In genomic region chr7:130345106-130345505, GRCh38 we compare ENCODE assay signal across 18 cellular contexts. TPM values are rescaled to one million over a fixed set of nuclear protein-coding genes. Genes with fewer than 3 reads are reported as not detected.
DNase-seq lines count a peak whose midpoint lies in the region; ATAC-seq and TF ChIP-seq lines count a peak whose summit lies in the region.
"Had no signal": no experiment of that assay in that cellular context is flagged by ENCODE, and none has a peak within 500 bp of the region (broad histone marks: within the 10 kb centered on the region; RNA-seq: fewer than 3 reads in every experiment).

No MANE protein-coding gene starts in this region.

- H4K91ac ChIP-seq in IMR-90 (ENCODE audit: insufficient read depth, low read depth, low read length), result no peak overlapping the region

- no peaks in the 10 kb centered on the region for H3K9me1 ChIP-seq in IMR-90 (ENCODE audit: insufficient read depth, low read length)

- H3K4ac ChIP-seq in IMR-90 (ENCODE audit: low read depth, low read length), result no peak overlapping the region

- no peak overlapping the region for H3K4me3 Mint-ChIP-seq in stimulated activated naive B cell treated with anti-CD40 and anti-IgM and Interleukin-4, amounts not matched to agents 10 μg/mL and 1 μg/mL and 100 μg/mL, for 72 hours
- H3K4me3 Mint-ChIP-seq: activated CD8-positive, alpha-beta memory T cell treated with anti-CD3 and anti-CD28 coated beads, Interleukin-2, amount 10 ng/mL, durations not matched to agents 7 days and 5 days; IgD-negative memory B cell had no signal

- 0 out of 2 replicates have a peak overlapping the region, but pooled peaks have one; percentile 38 for H2BK20ac ChIP-seq in IMR-90 (ENCODE audit: low read depth, low read length)

- H3K27me3 ChIP-seq in IMR-90 (ENCODE audit: control insufficient read depth, insufficient read depth, low read length) (no peaks in the 10 kb centered on the region), ectodermal cell (ENCODE audit: control insufficient read depth, insufficient read depth, low read length, poor library complexity, severe bottlenecking) (no peaks in the 10 kb centered on the region), osteoblast (ENCODE audit: insufficient read depth, low read length) (no peaks in the 10 kb centered on the region)
- H3K27me3 ChIP-seq: BLaER1 treated with 17β-estradiol and CSF1 and Interleukin-3, amounts not matched to agents 10 nM and 100 nM; breast epithelium; tibial artery had no signal

- no peaks in the 10 kb centered on the region for H3K36me3 Mint-ChIP-seq in stimulated activated naive B cell treated with anti-CD40 and anti-IgM and Interleukin-4, amounts not matched to agents 10 μg/mL and 1 μg/mL and 100 μg/mL, for 72 hours
- H3K36me3 Mint-ChIP-seq: activated CD8-positive, alpha-beta memory T cell treated with anti-CD3 and anti-CD28 coated beads, Interleukin-2, amount 10 ng/mL, durations not matched to agents 7 days and 5 days; IgD-negative memory B cell had no signal

- H3K9ac ChIP-seq in IMR-90 (ENCODE audit: low read depth, low read length), result no peak overlapping the region
- H3K9ac ChIP-seq: BLaER1 treated with 17β-estradiol and CSF1 and Interleukin-3, amounts not matched to agents 10 nM and 100 nM; SK-N-SH had no signal

- H3K9me3 ChIP-seq in IMR-90 (ENCODE audit: control insufficient read depth, insufficient read depth, low read length) (no peaks in the 10 kb centered on the region), ectodermal cell (ENCODE audit: control insufficient read depth, low read length) (no peaks in the 10 kb centered on the region), osteoblast (ENCODE audit: low read depth, low read length) (no peaks in the 10 kb centered on the region)
- H3K9me3 ChIP-seq: BLaER1 treated with 17β-estradiol and CSF1 and Interleukin-3, amounts not matched to agents 10 nM and 100 nM; breast epithelium; SK-N-SH; tibial artery had no signal

- H4K8ac ChIP-seq in IMR-90 (ENCODE audit: low read depth in 2 of 2, low read length in 2 of 2), result 0 out of 4 replicates have a peak overlapping the region, but pooled peaks of 1 of the 2 experiments have one; percentile 38

- 0 out of 3 replicates have a peak overlapping the region, but pooled peaks have one; percentile 11 for H2BK15ac ChIP-seq in IMR-90 (ENCODE audit: low read depth, low read length)

- dilution Hi-C loops in IMR-90 (cut with HindIII; ENCODE audit: low sequenced_read_pairs, unreplicated experiment), result no loop called here

- TF ChIP-seq CTCF in IMR-90 (conservative IDR thresholded peaks at IDR 0.05; ENCODE audit: low read depth, low read length), result no peak
- no peak for TF ChIP-seq CTCF in osteoblast (IDR thresholded peaks at IDR 0.05; ENCODE audit: extremely low read depth, low read depth, low read length)
- no peak for TF ChIP-seq CTCF in GM10266 (IDR thresholded peaks at IDR 0.05; ENCODE audit: control insufficient read depth, insufficient read depth, low read depth, missing control alignments)

- ATAC-seq in IMR-90 (ENCODE audit: low read depth), result no peak
- ATAC-seq in stimulated activated naive B cell treated with anti-CD40 and anti-IgM and Interleukin-4, amounts not matched to agents 10 μg/mL and 1 μg/mL and 100 μg/mL, for 72 hours (replicated peaks), result no peak
- ATAC-seq: activated CD8-positive, alpha-beta memory T cell treated with anti-CD3 and anti-CD28 coated beads, Interleukin-2, amount 10 ng/mL, durations not matched to agents 7 days and 5 days had no signal

- H3K27me3 Mint-ChIP-seq in stimulated activated naive B cell treated with anti-CD40 and anti-IgM and Interleukin-4, amounts not matched to agents 10 μg/mL and 1 μg/mL and 100 μg/mL, for 72 hours, result peaks cover 10 to 24% of the 10 kb centered on the region in 2 donors

- no peak overlapping the region for H2AK9ac ChIP-seq in IMR-90 (replicated peaks; ENCODE audit: low read depth, low read length, poor library complexity)

- in situ Hi-C loops in IMR-90 (cut with MboI; ENCODE audit: low sequenced_read_pairs), result no loop called here

- H3K27ac ChIP-seq in IMR-90 (ENCODE audit: insufficient read depth, low read length) (no peak overlapping the region), ectodermal cell (ENCODE audit: insufficient read depth, low read depth, low read length, poor library complexity, severe bottlenecking) (peak overlapping the region; percentile 53), osteoblast (ENCODE audit: low read depth, low read length) (no peak overlapping the region)
- H3K27ac ChIP-seq: BLaER1 treated with 17β-estradiol and CSF1 and Interleukin-3, amounts not matched to agents 10 nM and 100 nM; breast epithelium; tibial artery had no signal

- H3K23ac ChIP-seq in IMR-90 (ENCODE audit: low read depth, low read length), result no peak overlapping the region

- no peak overlapping the region for H3K18ac ChIP-seq in IMR-90 (ENCODE audit: low read depth, low read length)

- no peaks in the 10 kb centered on the region for H3K9me3 Mint-ChIP-seq in stimulated activated naive B cell treated with anti-CD40 and anti-IgM and Interleukin-4, amounts not matched to agents 10 μg/mL and 1 μg/mL and 100 μg/mL, for 72 hours

- intact Hi-C loops in IMR-90 (cut with micrococcal nuclease), result no loop called here

- H2AFZ ChIP-seq in IMR-90 (replicated peaks; ENCODE audit: low read length, poor library complexity) (peak overlapping the region; percentile 66), osteoblast (ENCODE audit: low read length) (peak overlapping the region; percentile 54)

- H3K36me3 ChIP-seq in IMR-90 (ENCODE audit: control insufficient read depth, insufficient read depth, low read length) (no peaks in the 10 kb centered on the region), ectodermal cell (ENCODE audit: control insufficient read depth, insufficient read depth, low read length) (no peaks in the 10 kb centered on the region), osteoblast (ENCODE audit: insufficient read depth, low read length) (no peaks in the 10 kb centered on the region)
- H3K36me3 ChIP-seq: BLaER1 treated with 17β-estradiol and CSF1 and Interleukin-3, amounts not matched to agents 10 nM and 100 nM; breast epithelium; tibial artery had no signal

- no peak overlapping the region for H3K14ac ChIP-seq in IMR-90 (replicated peaks; ENCODE audit: low read depth, low read length)

- TF ChIP-seq RAD21 in IMR-90 (IDR thresholded peaks at IDR 0.05; ENCODE audit: low read length), result no peak

- H3K79me1 ChIP-seq in IMR-90 (ENCODE audit: low read depth in 1 of 2, low read length in 2 of 2), result no peaks in the 10 kb centered on the region

- H3K4me3 ChIP-seq in IMR-90 (ENCODE audit: insufficient read depth, low read depth, low read length) (no peak overlapping the region), ectodermal cell (ENCODE audit: insufficient read depth, low read depth, low read length) (no peak overlapping the region), osteoblast (ENCODE audit: insufficient read depth, low read length) (no peak overlapping the region)
- H3K4me3 ChIP-seq: BLaER1 treated with 17β-estradiol and CSF1 and Interleukin-3, amounts not matched to agents 10 nM and 100 nM; breast epithelium; tibial artery had no signal

- H3K4me1 Mint-ChIP-seq in stimulated activated naive B cell treated with anti-CD40 and anti-IgM and Interleukin-4, amounts not matched to agents 10 μg/mL and 1 μg/mL and 100 μg/mL, for 72 hours, result no peaks in the 10 kb centered on the region

- H2BK120ac ChIP-seq in IMR-90 (ENCODE audit: low read depth, low read length), result no peak overlapping the region

- WGBS in IMR-90 (ENCODE audit: extremely low coverage in 2 of 2, insufficient read length in 1 of 2), 2 experiments, result no CpG with 5 or more reads among the region's 8 CpGs
- WGBS in ectodermal cell, 2 experiments, result 16 to 31% methylated on average over 8 of the region's 8 CpGs

- H4K20me1 ChIP-seq in IMR-90 (ENCODE audit: insufficient read depth, low read length) (no peaks in the 10 kb centered on the region), osteoblast (ENCODE audit: insufficient read depth, low read length) (no peaks in the 10 kb centered on the region)
- H4K20me1 ChIP-seq: BLaER1 treated with 17β-estradiol and CSF1 and Interleukin-3, amounts not matched to agents 10 nM and 100 nM had no signal

- BruUV-seq in IMR-90 (replicated peaks; lab: Mats Ljungman, UMichigan), result no TSS peak

- no peak overlapping the region for H3K56ac ChIP-seq in IMR-90 (ENCODE audit: extremely low read depth, insufficient read depth, low read length)

- CTCF ChIA-PET in IMR-90 (lab: Yijun Ruan, JAX), result interaction anchor here (0.6 kb wide), 1 partner anchor 9 kb away, joined by 3 read pairs; no protein-coding TSS in a partner anchor

- POLR2A ChIA-PET in IMR-90 (lab: Charles Lee; ENCODE audit: unreplicated experiment), result no interaction called here

- H2BK5ac ChIP-seq in IMR-90 (ENCODE audit: low read depth, low read length, poor library complexity, severe bottlenecking), result no peak overlapping the region

- H3K27ac Mint-ChIP-seq in stimulated activated naive B cell treated with anti-CD40 and anti-IgM and Interleukin-4, amounts not matched to agents 10 μg/mL and 1 μg/mL and 100 μg/mL, for 72 hours, result no peak overlapping the region
- H3K27ac Mint-ChIP-seq: activated CD8-positive, alpha-beta memory T cell treated with anti-CD3 and anti-CD28 coated beads, Interleukin-2, amount 10 ng/mL, durations not matched to agents 7 days and 5 days; IgD-negative memory B cell had no signal

- H2AK5ac ChIP-seq in IMR-90 (ENCODE audit: low read depth, low read length), result no peak overlapping the region

- H3K4me2 ChIP-seq in IMR-90 (ENCODE audit: low read depth, low read length), result 0 out of 2 replicates have a peak overlapping the region, but pooled peaks have one; percentile 25
- no peak overlapping the region for H3K4me2 ChIP-seq in osteoblast (ENCODE audit: insufficient read depth, low read length)
- H3K4me2 ChIP-seq: BLaER1 treated with 17β-estradiol and CSF1 and Interleukin-3, amounts not matched to agents 10 nM and 100 nM; SK-N-SH had no signal

- no peak overlapping the region for H4K5ac ChIP-seq in IMR-90 (ENCODE audit: low read depth, low read length)

- H3K79me2 ChIP-seq in osteoblast (ENCODE audit: insufficient read depth, low read length), result no peaks in the 10 kb centered on the region

- no peak for TF ChIP-seq POLR2A in IMR-90 (IDR thresholded peaks at IDR 0.05; ENCODE audit: low read depth, low read length)

- no peak for DNase-seq in IMR-90
- DNase-seq in NCI-H2227 (lab: John Stamatoyannopoulos, UW; ENCODE audit: unreplicated experiment), result peak; percentile 86
- DNase-seq in osteoblast (ENCODE audit: insufficient read length, low spot score, missing footprints), result no peak
- DNase-seq in DMS53 (lab: John Stamatoyannopoulos, UW), result no peak
- DNase-seq in stimulated activated naive B cell treated with anti-CD40 and anti-IgM and Interleukin-4, amounts not matched to agents 10 μg/mL and 1 μg/mL and 100 μg/mL, for 72 hours, result no peak
- no peak for DNase-seq in OCI-M1 (lab: John Stamatoyannopoulos, UW)
- no peak for DNase-seq in GM10266 (ENCODE audit: extremely low spot score)
- DNase-seq: activated CD8-positive, alpha-beta memory T cell treated with anti-CD3 and anti-CD28 coated beads, Interleukin-2, amount 10 ng/mL, durations not matched to agents 7 days and 5 days; activated naive CD4-positive, alpha-beta T cell; islet precursor cell; midbrain; NCI-H1930; SK-N-SH; tibial artery had no signal

- H3K4me1 ChIP-seq in IMR-90 (ENCODE audit: control insufficient read depth, insufficient read depth, low read length) (no peaks in the 10 kb centered on the region; the same call in 1 of the 2 replicates), ectodermal cell (ENCODE audit: control insufficient read depth, insufficient read depth, low read length) (peaks cover 24% of the 10 kb centered on the region), osteoblast (ENCODE audit: insufficient read depth, low read length) (no peaks in the 10 kb centered on the region)
- H3K4me1 ChIP-seq: breast epithelium, tibial artery had no signal

RNA-seq across cellular contexts. Expression of gene CPA5, which starts 0.5 kb away (rescaled TPM):
- total RNA-seq in IMR-90 (2012; rRNA removed) (under 0.01 TPM in 1 of 2 replicates, not detected in the other), osteoblast (not detected in 2 replicates)
- polyA plus RNA-seq in IMR-90 (2012; rRNA removed), result 0.53 and 0.86 TPM in 2 replicates
- polyA plus RNA-seq in IMR-90 (2012; cell fraction: cytosol; rRNA removed), result 0.32 and 0.45 TPM in 2 replicates
- polyA plus RNA-seq in IMR-90 (2012; cell fraction: nucleus; rRNA removed; ENCODE audit: low replicate concordance), result 0.72 and 0.95 TPM in 2 replicates
- polyA plus RNA-seq in ectodermal cell (2013, experiment 1 of 4), result not detected
- not detected for polyA plus RNA-seq in ectodermal cell (2013, experiment 2 of 4)
- not detected for polyA plus RNA-seq in ectodermal cell (2013, experiment 3 of 4)
- not detected for polyA plus RNA-seq in ectodermal cell (2013, experiment 4 of 4)
- total RNA-seq: breast epithelium had no signal
- polyA plus RNA-seq: IgD-negative memory B cell had no signal

RNA-seq across cellular contexts. Expression of gene CPA1, which starts 35.2 kb away (rescaled TPM):
- total RNA-seq in IMR-90 (2012; rRNA removed), result not detected in 2 replicates
- not detected in 2 replicates for polyA plus RNA-seq in IMR-90 (2012; rRNA removed)
- 0.07 TPM in 1 of 2 replicates, not detected in the other for polyA plus RNA-seq in IMR-90 (2012; cell fraction: cytosol; rRNA removed)
- polyA plus RNA-seq in IMR-90 (2012; cell fraction: nucleus; rRNA removed; ENCODE audit: low replicate concordance), result 0.26 and 0.32 TPM in 2 replicates
- polyA plus RNA-seq in ectodermal cell (2013, experiment 1 of 4), result 0.63 TPM
- polyA plus RNA-seq in ectodermal cell (2013, experiment 2 of 4), result not detected
- polyA plus RNA-seq in ectodermal cell (2013, experiment 3 of 4), result 0.37 TPM
- 0.61 TPM for polyA plus RNA-seq in ectodermal cell (2013, experiment 4 of 4)
- 1.1 TPM in 1 of 2 replicates, not detected in the other for total RNA-seq in osteoblast
- total RNA-seq: activated CD8-positive, alpha-beta memory T cell treated with anti-CD3 and anti-CD28 coated beads, Interleukin-2, amount 10 ng/mL, durations not matched to agents 7 days and 5 days had no signal
- polyA plus RNA-seq: IgD-negative memory B cell had no signal

RNA-seq across cellular contexts. Expression of gene CPA4, which starts 52.1 kb away (rescaled TPM):
- total RNA-seq in IMR-90 (2012; rRNA removed), result 365 and 382 TPM in 2 replicates
- 287 and 316 TPM in 2 replicates for polyA plus RNA-seq in IMR-90 (2012; rRNA removed)
- 231 and 233 TPM in 2 replicates for polyA plus RNA-seq in IMR-90 (2012; cell fraction: cytosol; rRNA removed)
- polyA plus RNA-seq in IMR-90 (2012; cell fraction: nucleus; rRNA removed; ENCODE audit: low replicate concordance), result 693 and 899 TPM in 2 replicates
- polyA plus RNA-seq in ectodermal cell (2013, experiment 1 of 4), result 0.46 TPM
- polyA plus RNA-seq in ectodermal cell (2013, experiment 2 of 4), result 0.28 TPM
- 0.37 TPM for polyA plus RNA-seq in ectodermal cell (2013, experiment 3 of 4)
- polyA plus RNA-seq in ectodermal cell (2013, experiment 4 of 4), result 1.4 TPM
- 18.6 and 28.2 TPM in 2 replicates for total RNA-seq in osteoblast
- total RNA-seq: activated CD8-positive, alpha-beta memory T cell treated with anti-CD3 and anti-CD28 coated beads, Interleukin-2, amount 10 ng/mL, durations not matched to agents 7 days and 5 days had no signal
- polyA plus RNA-seq: IgD-negative memory B cell had no signal

Comparison
In these comparisons a context has a peak if more than half of its experiments do, and no peak if none do; other contexts are left out.
1. RNA of gene CPA4, which starts 52.1 kb away (total RNA-seq): 365 to 382 TPM in IMR-90; 18.6 to 28.2 TPM in osteoblast; every median in the first group is over 10 times any median in the second.